ENCODE assay signal across 9 cellular contexts in the genomic region with DNA sequence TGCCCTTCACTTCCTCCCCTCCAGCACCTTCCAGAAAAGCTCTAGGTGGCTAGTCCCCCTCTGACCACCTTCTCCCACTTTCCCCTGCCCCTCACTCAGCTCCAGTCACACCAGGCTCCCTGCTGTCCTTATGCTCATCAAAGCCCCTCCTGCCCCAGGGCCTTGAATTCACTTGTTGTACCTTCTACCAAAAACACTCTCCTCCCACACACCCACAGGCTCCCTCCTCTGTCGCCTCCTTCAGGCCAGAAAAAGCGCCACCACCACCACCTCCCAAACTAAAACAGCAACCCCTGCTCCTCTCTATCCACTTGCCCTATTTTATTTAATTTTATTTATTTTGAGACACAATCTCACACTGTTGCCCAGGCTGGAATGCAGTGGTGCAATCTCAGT. TPM values are rescaled to one million over a fixed set of nuclear protein-coding genes. Genes with fewer than 3 reads are reported as not detected.
DNase-seq lines count a peak whose midpoint lies in the region; ATAC-seq and TF ChIP-seq lines count a peak whose summit lies in the region.
"Had no signal": no experiment of that assay in that cellular context is flagged by ENCODE, and none has a peak within 500 bp of the region (broad histone marks: within the 10 kb centered on the region; RNA-seq: fewer than 3 reads in every experiment).

No MANE protein-coding gene starts in this region.

- TF ChIP-seq CTCF in VCaP (conservative IDR thresholded peaks at IDR 0.05), result peak; percentile 30; the same call in 1 of the 2 replicates
- TF ChIP-seq CTCF in epithelial cell of proximal tubule (conservative IDR thresholded peaks at IDR 0.05; ENCODE audit: low read depth, low read length), result peak; percentile 47

- ATAC-seq in HG02852 (IDR thresholded peaks at IDR 0.05; ENCODE audit: unreplicated experiment), result no peak

- DNase-seq in activated CD8-positive, alpha-beta memory T cell treated with anti-CD3 and anti-CD28 coated beads, Interleukin-2, amount 50 U/mL, for 48 hours, result peak; percentile 61
- DNase-seq in activated CD8-positive, alpha-beta memory T cell treated with anti-CD3 and anti-CD28 coated beads, Interleukin-2, amount 50 U/mL, for 4 hours, result no peak
- DNase-seq in epithelial cell of proximal tubule (ENCODE audit: low read depth), result no peak
- DNase-seq in stimulated activated naive CD4-positive, alpha-beta T cell treated with Interleukin-2 at 50 U/mL for 16 hours (lab: John Stamatoyannopoulos, UW), result peak; percentile 16
- no peak for DNase-seq in dermis blood vessel endothelial cell
- DNase-seq in substantia nigra (lab: John Stamatoyannopoulos, UW), result no peak

- H3K27ac ChIP-seq in VCaP (peak overlapping the region; percentile 97), substantia nigra (ENCODE audit: low read depth, low read length, poor library complexity, severe bottlenecking) (no peak overlapping the region)
- H3K27ac ChIP-seq: BLaER1 treated with 17β-estradiol and CSF1 and Interleukin-3, amounts not matched to agents 10 nM and 100 nM had no signal

- H3K4me3 ChIP-seq in epithelial cell of proximal tubule (ENCODE audit: low read depth, low read length), result no peak overlapping the region
- H3K4me3 ChIP-seq: BLaER1 treated with 17β-estradiol and CSF1 and Interleukin-3, amounts not matched to agents 10 nM and 100 nM had no signal

RNA-seq across cellular contexts. Expression of a gene that starts 4.8 kb away (rescaled TPM):
- total RNA-seq in epithelial cell of proximal tubule, result not detected in 2 replicates
- 0.17 TPM in 1 of 2 replicates, not detected in the other for total RNA-seq in dermis blood vessel endothelial cell

RNA-seq across cellular contexts. Expression of a gene that starts 22.9 kb away (rescaled TPM):
- total RNA-seq in epithelial cell of proximal tubule (2.7 and 4.6 TPM in 2 replicates), dermis blood vessel endothelial cell (0.47 and 0.85 TPM in 2 replicates)

RNA-seq across cellular contexts. Expression of a gene that starts 50.5 kb away (rescaled TPM):
- total RNA-seq in epithelial cell of proximal tubule (116 and 153 TPM in 2 replicates), dermis blood vessel endothelial cell (95.7 and 104 TPM in 2 replicates)

RNA-seq across cellular contexts. Expression of a gene that starts 54.3 kb away (rescaled TPM):
- total RNA-seq in epithelial cell of proximal tubule (32.4 and 49.3 TPM in 2 replicates), dermis blood vessel endothelial cell (3.2 and 6.3 TPM in 2 replicates)

Comparison
In these comparisons a context has a peak if more than half of its experiments do, and no peak if none do; other contexts are left out.
1. DNase-seq: peak in activated CD8-positive, alpha-beta memory T cell treated with anti-CD3 and anti-CD28 coated beads, Interleukin-2, amount 50 U/mL, for 48 hours (single experiment) and stimulated activated naive CD4-positive, alpha-beta T cell treated with Interleukin-2 at 50 U/mL for 16 hours (single experiment); none in activated CD8-positive, alpha-beta memory T cell treated with anti-CD3 and anti-CD28 coated beads, Interleukin-2, amount 50 U/mL, for 4 hours (single experiment), epithelial cell of proximal tubule (single experiment), dermis blood vessel endothelial cell (single experiment) and substantia nigra (0 of 49).